ENCODE assay signal across 14 cellular contexts in the genomic region with DNA sequence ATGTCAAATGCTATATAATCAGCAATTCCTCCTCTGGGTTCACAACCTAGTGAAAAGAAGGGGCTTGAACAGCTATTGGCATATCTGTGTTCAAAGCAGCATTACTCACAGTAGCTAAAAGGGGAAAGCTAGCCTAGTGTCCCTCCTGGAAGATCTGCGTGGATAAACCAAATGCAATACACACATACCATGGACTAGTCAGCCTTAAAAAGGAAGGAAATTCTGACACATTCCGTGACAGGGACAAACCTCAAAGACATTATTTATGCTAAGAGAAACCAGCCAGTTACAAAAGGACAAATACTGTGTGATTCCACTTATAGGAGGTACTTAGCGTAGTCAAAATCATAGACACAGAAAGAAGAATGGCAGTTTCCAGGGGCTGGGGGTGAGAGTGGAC.
DNase-seq lines count a peak whose midpoint lies in the region; ATAC-seq, FAIRE-seq and TF ChIP-seq lines count a peak whose summit lies in the region.
"Had no signal": no experiment of that assay in that cellular context is flagged by ENCODE, and none has a peak within 500 bp of the region (broad histone marks: within the 10 kb centered on the region; RNA-seq: fewer than 3 reads in every experiment).

No MANE protein-coding gene starts in this region.

- no peaks in the 10 kb centered on the region for H3K36me3 Mint-ChIP-seq in osteocyte (ENCODE audit: unreplicated experiment)
- H3K36me3 Mint-ChIP-seq in activated CD4-positive, alpha-beta memory T cell treated with anti-CD3 and anti-CD28 coated beads, Interleukin-2, amount 10 ng/mL, durations not matched to agents 7 days and 5 days (ENCODE audit: low read depth), result peaks cover 6% of the 10 kb centered on the region
- H3K36me3 Mint-ChIP-seq: WTC11 had no signal

- H2AFZ ChIP-seq in HepG2 (ENCODE audit: low read length), result no peak overlapping the region

- H3K4me3 ChIP-seq in right lobe of liver (no peak overlapping the region), HepG2 (replicated peaks in 1 of 3; ENCODE audit: insufficient read depth in 1 of 3, low read depth in 2 of 3, low read length in 3 of 3) (no peak overlapping the region), gastroesophageal sphincter (no peak overlapping the region), tibial artery (no peak overlapping the region)
- H3K4me3 ChIP-seq: psoas muscle, tibial nerve had no signal

- in situ Hi-C loops in HepG2 (cut with HindIII; ENCODE audit: extremely low pct_ligation_motif_present, low pct_unique_long_range_greater_than_20kb), result no loop called here

- no peak overlapping the region for H3K27ac ChIP-seq in right lobe of liver
- no peak overlapping the region for H3K27ac ChIP-seq in HepG2 (ENCODE audit: extremely low read length, insufficient read depth, low read length)
- H3K27ac ChIP-seq in gastroesophageal sphincter, result peak overlapping the region; percentile 89 to 93 (median 92)
- peak overlapping the region; percentile 12 to 53 for H3K27ac ChIP-seq in tibial artery
- H3K27ac ChIP-seq: psoas muscle, tibial nerve had no signal

- H3K4me1 ChIP-seq in right lobe of liver, result no peaks in the 10 kb centered on the region
- no peaks in the 10 kb centered on the region for H3K4me1 ChIP-seq in HepG2 (ENCODE audit: insufficient read depth, low read length)
- H3K4me1 ChIP-seq in gastroesophageal sphincter, result peaks cover 30 to 98% (median 49%) of the 10 kb centered on the region in 3 donors
- H3K4me1 ChIP-seq in tibial artery, result peaks cover 0 to 65% (median 44%) of the 10 kb centered on the region in 4 donors

- POLR2A ChIA-PET in HepG2 (lab: Yijun Ruan, JAX), result no interaction called here
- POLR2A ChIA-PET in activated CD4-positive, alpha-beta memory T cell treated with anti-CD3 and anti-CD28 coated beads, Interleukin-2, amount 10 ng/mL, durations not matched to agents 7 days and 5 days (lab: Charles Lee), result interaction anchor here (0.7 to 1.0 kb wide), 2 partner anchors 9 to 11 kb away, joined by 3 to 5 read pairs; no protein-coding TSS in a partner anchor

- CTCF ChIA-PET in HepG2 (lab: Yijun Ruan, JAX; ENCODE audit: low intra/inter-chr PET ratio, low total read pairs), result no interaction called here
- CTCF ChIA-PET in activated CD4-positive, alpha-beta memory T cell treated with anti-CD3 and anti-CD28 coated beads, Interleukin-2, amount 10 ng/mL, durations not matched to agents 7 days and 5 days (lab: Charles Lee), result interaction anchor here (0.6 to 0.7 kb wide), 3 partner anchors 36 to 1353 kb away, joined by 3 to 4 read pairs (median 4); no protein-coding TSS in a partner anchor

- H4K20me1 ChIP-seq in HepG2 (ENCODE audit: insufficient read depth, low read length), result no peaks in the 10 kb centered on the region

- intact Hi-C loops in right lobe of liver (cut with DNase I), result no loop called here
- intact Hi-C loops in HepG2 (cut with micrococcal nuclease; ENCODE audit: unreplicated experiment), result no loop called here
- intact Hi-C loops in tibial artery (cut with DNase I; ENCODE audit: low total_unique reads), result no loop called here

- no peaks in the 10 kb centered on the region for H3K9me3 Mint-ChIP-seq in osteocyte (ENCODE audit: unreplicated experiment)
- H3K9me3 Mint-ChIP-seq in activated CD4-positive, alpha-beta memory T cell treated with anti-CD3 and anti-CD28 coated beads, Interleukin-2, amount 10 ng/mL, durations not matched to agents 7 days and 5 days, result no peaks in the 10 kb centered on the region
- H3K9me3 Mint-ChIP-seq: WTC11 had no signal

- TF ChIP-seq POLR2A in right lobe of liver (IDR thresholded peaks at IDR 0.05), result peak; percentile 47
- TF ChIP-seq POLR2A in HepG2 (IDR thresholded peaks at IDR 0.05; ENCODE audit: insufficient read depth in 1 of 2, low read depth in 2 of 2, low read length in 2 of 2), result no peak
- no peak for TF ChIP-seq POLR2A in gastroesophageal sphincter (IDR thresholded peaks at IDR 0.05)

- H3K27me3 ChIP-seq in right lobe of liver (no peaks in the 10 kb centered on the region), HepG2 (ENCODE audit: control insufficient read depth in 1 of 2, insufficient read depth in 2 of 2, low read length in 2 of 2) (peaks cover 4 to 47% of the 10 kb centered on the region in 2 experiments; a peak in 4 of 5 replicates), gastroesophageal sphincter (no peaks in the 10 kb centered on the region), tibial artery (no peaks in the 10 kb centered on the region)
- H3K27me3 ChIP-seq: tibial nerve had no signal

- TF ChIP-seq EP300 in HepG2 (IDR thresholded peaks at IDR 0.05; ENCODE audit: low read depth in 2 of 2, low read length in 2 of 2), result no peak
- TF ChIP-seq EP300 in HepG2 (CRISPR knock-in tag; IDR thresholded peaks at IDR 0.05; ENCODE audit: borderline replicate concordance), result no peak
- no peak for TF ChIP-seq EP300 in gastroesophageal sphincter (IDR thresholded peaks at IDR 0.05)

- H3K36me3 ChIP-seq in right lobe of liver (no peaks in the 10 kb centered on the region), HepG2 (replicated peaks in 1 of 2; ENCODE audit: control insufficient read depth in 1 of 2, insufficient read depth in 2 of 2, low read length in 2 of 2) (no peaks in the 10 kb centered on the region), gastroesophageal sphincter (no peaks in the 10 kb centered on the region), tibial artery (no peaks in the 10 kb centered on the region)
- H3K36me3 ChIP-seq: tibial nerve had no signal

- TF ChIP-seq RAD21 in HepG2 (CRISPR knock-in tag; IDR thresholded peaks at IDR 0.05), result no peak

- no peak overlapping the region for H3K4me3 Mint-ChIP-seq in osteocyte (ENCODE audit: unreplicated experiment)
- no peak overlapping the region for H3K4me3 Mint-ChIP-seq in activated CD4-positive, alpha-beta memory T cell treated with anti-CD3 and anti-CD28 coated beads, Interleukin-2, amount 10 ng/mL, durations not matched to agents 7 days and 5 days
- H3K4me3 Mint-ChIP-seq: WTC11 had no signal

- H3K79me2 ChIP-seq in HepG2 (ENCODE audit: insufficient read depth, low read length), result no peaks in the 10 kb centered on the region

- no peak overlapping the region for H3K9ac ChIP-seq in HepG2 (ENCODE audit: insufficient read depth, low read depth, low read length)

- peaks cover 7% of the 10 kb centered on the region for H3K4me1 Mint-ChIP-seq in osteocyte (ENCODE audit: unreplicated experiment)
- H3K4me1 Mint-ChIP-seq in activated CD4-positive, alpha-beta memory T cell treated with anti-CD3 and anti-CD28 coated beads, Interleukin-2, amount 10 ng/mL, durations not matched to agents 7 days and 5 days, result peaks cover 39% of the 10 kb centered on the region

- no peaks in the 10 kb centered on the region for H3K27me3 Mint-ChIP-seq in osteocyte (ENCODE audit: unreplicated experiment)
- H3K27me3 Mint-ChIP-seq in activated CD4-positive, alpha-beta memory T cell treated with anti-CD3 and anti-CD28 coated beads, Interleukin-2, amount 10 ng/mL, durations not matched to agents 7 days and 5 days, result no peaks in the 10 kb centered on the region

- no peak overlapping the region for H3K4me2 ChIP-seq in HepG2 (ENCODE audit: low read depth, low read length)

- H3K9me3 ChIP-seq in right lobe of liver, result no peaks in the 10 kb centered on the region
- no peaks in the 10 kb centered on the region for H3K9me3 ChIP-seq in HepG2 (ENCODE audit: low read length)
- no peaks in the 10 kb centered on the region for H3K9me3 ChIP-seq in gastroesophageal sphincter
- H3K9me3 ChIP-seq in tibial artery, result no peaks in the 10 kb centered on the region
- H3K9me3 ChIP-seq: psoas muscle, tibial nerve had no signal

- FAIRE-seq in HepG2 (lab: Jason Lieb, UNC), result no peak

- TF ChIP-seq CTCF in right lobe of liver (IDR thresholded peaks at IDR 0.05), result no peak
- no peak for TF ChIP-seq CTCF in HepG2 (CRISPR knock-in tag; IDR thresholded peaks at IDR 0.05)
- TF ChIP-seq CTCF in gastroesophageal sphincter (IDR thresholded peaks at IDR 0.05), result no peak
- no peak for TF ChIP-seq CTCF in tibial artery (IDR thresholded peaks at IDR 0.05)
- TF ChIP-seq CTCF in osteocyte (IDR thresholded peaks at IDR 0.05), result no peak

- 41% methylated on average over 3 of the region's 3 CpGs for WGBS in right lobe of liver (ENCODE audit: insufficient coverage, low coverage, low lambda C conversion rate, missing lambda C conversion rate)
- WGBS in HepG2 (ENCODE audit: low lambda C conversion rate), result 13% methylated on average over 3 of the region's 3 CpGs
- 51% methylated on average over 3 of the region's 3 CpGs for WGBS in gastroesophageal sphincter (ENCODE audit: low coverage in 1 of 2), 2 donors

- ATAC-seq in right lobe of liver (peak in 2 of 4 donors; percentile 54 to 56), HepG2 (no peak), gastroesophageal sphincter (peak; percentile 31)
- ATAC-seq: left colon, psoas muscle, WTC11 had no signal

- no TSS peak for BruUV-seq in HepG2 (replicated peaks; lab: Mats Ljungman, UMichigan)

- DNase-seq in right lobe of liver (no peak), HepG2 (ENCODE audit: low spot score) (no peak), SKM-1 (lab: John Stamatoyannopoulos, UW; ENCODE audit: unreplicated experiment) (peak; percentile 18), tibial artery (no peak), HuH-7 (ENCODE audit: low spot score) (no peak), osteocyte (ENCODE audit: extremely low spot score, unreplicated experiment) (no peak)
- no peak for DNase-seq in activated CD4-positive, alpha-beta memory T cell treated with anti-CD3 and anti-CD28 coated beads, Interleukin-2, amount 10 ng/mL, durations not matched to agents 7 days and 5 days
- DNase-seq: foreskin melanocyte, left colon, NCI-H226, psoas muscle had no signal

- no peak overlapping the region for H3K27ac Mint-ChIP-seq in osteocyte (ENCODE audit: unreplicated experiment)
- H3K27ac Mint-ChIP-seq in activated CD4-positive, alpha-beta memory T cell treated with anti-CD3 and anti-CD28 coated beads, Interleukin-2, amount 10 ng/mL, durations not matched to agents 7 days and 5 days, result no peak overlapping the region

TF ChIP-seq in HepG2, 621 proteins besides CTCF, POLR2A, EP300 and RAD21 (continues in another document):
- TF ChIP-seq SKI (IDR thresholded peaks at IDR 0.05; ENCODE audit: partially characterized antibody) (no peak), ZNF761 (CRISPR knock-in tag; conservative IDR thresholded peaks at IDR 0.05) (no peak), THRA (CRISPR knock-in tag; IDR thresholded peaks at IDR 0.05; ENCODE audit: borderline replicate concordance) (no peak)

Comparison
In these comparisons a context has a peak if more than half of its experiments do, and no peak if none do; other contexts are left out.
1. H3K27ac ChIP-seq: peak in gastroesophageal sphincter (4 of 4) and tibial artery (2 of 2); none in right lobe of liver (0 of 3) and HepG2 (single experiment).